In genomic region chr14:37591941-37592287, GRCh38 we compare ENCODE assay signal across 13 cellular contexts. TPM values are rescaled to one million over a fixed set of nuclear protein-coding genes. Genes with fewer than 3 reads are reported as not detected.
DNase-seq lines count a peak whose midpoint lies in the region; ATAC-seq, FAIRE-seq and TF ChIP-seq lines count a peak whose summit lies in the region.
"Had no signal": no experiment of that assay in that cellular context is flagged by ENCODE, and none has a peak within 500 bp of the region (broad histone marks: within the 10 kb centered on the region; RNA-seq: fewer than 3 reads in every experiment).

No MANE protein-coding gene starts in this region.

- peaks cover 37% of the 10 kb centered on the region for H3K4me1 Mint-ChIP-seq in mesothelial cell of epicardium
- peaks cover 4% of the 10 kb centered on the region for H3K4me1 Mint-ChIP-seq in T-helper 2 cell treated with Interferon-gamma antibody and Interleukin-4, amounts not matched to agents 5 μg/mL and 100 μg/mL, for 36 hours (ENCODE audit: low read depth)

- no peak for TF ChIP-seq CTCF in bronchial epithelial cell (IDR thresholded peaks at IDR 0.05; ENCODE audit: insufficient read depth, low read length, severe bottlenecking)
- TF ChIP-seq CTCF in mesothelial cell of epicardium (IDR thresholded peaks at IDR 0.05; ENCODE audit: unreplicated experiment), result no peak
- TF ChIP-seq CTCF in spleen (IDR thresholded peaks at IDR 0.05 in 8 of 11, conservative IDR thresholded peaks at IDR 0.05 in 3 of 11), result no peak

- peaks cover 89% of the 10 kb centered on the region for H3K27me3 Mint-ChIP-seq in mesothelial cell of epicardium (ENCODE audit: low read depth)
- H3K27me3 Mint-ChIP-seq in T-helper 2 cell treated with Interferon-gamma antibody and Interleukin-4, amounts not matched to agents 5 μg/mL and 100 μg/mL, for 36 hours (ENCODE audit: low read depth), result peaks cover 75% of the 10 kb centered on the region

- H3K4me3 ChIP-seq in bronchial epithelial cell (ENCODE audit: low read depth, low read length), result peak overlapping the region; percentile 49
- H3K4me3 ChIP-seq in spleen, result peak overlapping the region in 2 of 8 donors; percentile 3 to 14
- H3K4me3 ChIP-seq: BLaER1 treated with 17β-estradiol and CSF1 and Interleukin-3, amounts not matched to agents 10 nM and 100 nM; dorsolateral prefrontal cortex; pancreas; SK-N-MC; tibial artery had no signal

- peaks cover 14% of the 10 kb centered on the region for H3K36me3 Mint-ChIP-seq in mesothelial cell of epicardium
- H3K36me3 Mint-ChIP-seq in T-helper 2 cell treated with Interferon-gamma antibody and Interleukin-4, amounts not matched to agents 5 μg/mL and 100 μg/mL, for 36 hours (ENCODE audit: low read depth), result no peaks in the 10 kb centered on the region

- no peak overlapping the region for H3K27ac ChIP-seq in spleen
- H3K27ac ChIP-seq: BLaER1 treated with 17β-estradiol and CSF1 and Interleukin-3, amounts not matched to agents 10 nM and 100 nM; dorsolateral prefrontal cortex; pancreas; SK-N-MC; tibial artery had no signal

- no peak for FAIRE-seq in bronchial epithelial cell (lab: Jason Lieb, UNC)
- FAIRE-seq: pancreas had no signal

- H3K4me1 ChIP-seq in spleen, result peaks cover 9 to 42% (median 24%) of the 10 kb centered on the region in 6 donors
- H3K4me1 ChIP-seq: BLaER1 treated with 17β-estradiol and CSF1 and Interleukin-3, amounts not matched to agents 10 nM and 100 nM had no signal

- DNase-seq in left cardiac atrium, result peak; percentile 12
- no peak for DNase-seq in cardiac septum (ENCODE audit: low spot score)
- peak; percentile 39 for DNase-seq in bronchial epithelial cell (ENCODE audit: low read depth)
- DNase-seq in mesothelial cell of epicardium (ENCODE audit: low spot score in 2 of 2, unreplicated experiment in 2 of 2), result no peak
- DNase-seq in spleen, result no peak
- no peak for DNase-seq in islet precursor cell
- DNase-seq in T-helper 2 cell treated with Interferon-gamma antibody and Interleukin-4, amounts not matched to agents 5 μg/mL and 100 μg/mL, for 36 hours (ENCODE audit: low spot score), result no peak
- DNase-seq: dorsolateral prefrontal cortex, tibial artery had no signal

- no peak for TF ChIP-seq POLR2A in spleen (IDR thresholded peaks at IDR 0.05)

- intact Hi-C loops in left cardiac atrium (cut with DNase I) (loop anchor here in 1 of 2 donors (10.0 kb wide), 1 partner anchor 347 kb away; no protein-coding TSS in a partner anchor), cardiac septum (cut with DNase I) (loop anchor here (5.0 kb wide), 1 partner anchor 345 kb away; no protein-coding TSS in a partner anchor), spleen (cut with DNase I; ENCODE audit: low total_unique reads) (no loop called here)

- H3K4me3 Mint-ChIP-seq in mesothelial cell of epicardium, result peak overlapping the region; percentile 53
- H3K4me3 Mint-ChIP-seq in T-helper 2 cell treated with Interferon-gamma antibody and Interleukin-4, amounts not matched to agents 5 μg/mL and 100 μg/mL, for 36 hours, result no peak overlapping the region

- H3K27ac Mint-ChIP-seq in mesothelial cell of epicardium, result no peak overlapping the region
- H3K27ac Mint-ChIP-seq in T-helper 2 cell treated with Interferon-gamma antibody and Interleukin-4, amounts not matched to agents 5 μg/mL and 100 μg/mL, for 36 hours, result no peak overlapping the region

- WGBS in spleen, 5 donors, result 7 to 9% (median 7%) methylated on average over 15 to 31 of the region's 31 CpGs

- no peaks in the 10 kb centered on the region for H3K9me3 Mint-ChIP-seq in mesothelial cell of epicardium
- peaks cover 2% of the 10 kb centered on the region for H3K9me3 Mint-ChIP-seq in T-helper 2 cell treated with Interferon-gamma antibody and Interleukin-4, amounts not matched to agents 5 μg/mL and 100 μg/mL, for 36 hours

- no peaks in the 10 kb centered on the region for H3K36me3 ChIP-seq in bronchial epithelial cell (ENCODE audit: control insufficient read depth, insufficient read depth, low read length)
- H3K36me3 ChIP-seq in spleen, result no peaks in the 10 kb centered on the region
- H3K36me3 ChIP-seq: BLaER1 treated with 17β-estradiol and CSF1 and Interleukin-3, amounts not matched to agents 10 nM and 100 nM; pancreas; tibial artery had no signal

- ATAC-seq in left cardiac atrium (no peak), GM21360 (IDR thresholded peaks at IDR 0.05; ENCODE audit: unreplicated experiment) (no peak)
- ATAC-seq: pancreas had no signal

- H3K9me3 ChIP-seq in spleen, result peaks cover 0 to 24% (median 0%) of the 10 kb centered on the region in 8 donors
- H3K9me3 ChIP-seq: tibial artery had no signal

- no peaks in the 10 kb centered on the region for H3K27me3 ChIP-seq in bronchial epithelial cell (ENCODE audit: control insufficient read depth, insufficient read depth, low read length)
- H3K27me3 ChIP-seq in spleen (replicated peaks in 1 of 7), result peaks cover 22 to 100% (median 94%) of the 10 kb centered on the region in 7 donors
- H3K27me3 ChIP-seq: BLaER1 treated with 17β-estradiol and CSF1 and Interleukin-3, amounts not matched to agents 10 nM and 100 nM had no signal

RNA-seq across cellular contexts. Expression of gene FOXA1, which starts 3.1 kb away (rescaled TPM):
- total RNA-seq in left cardiac atrium (not detected), cardiac septum (not detected), bronchial epithelial cell (4.9 and 5.3 TPM in 2 replicates), mesothelial cell of epicardium (19.3 to 21.8 TPM (median 19.7 TPM) in 3 replicates), spleen (not detected)
- not detected for polyA plus RNA-seq in spleen
- total RNA-seq: dorsolateral prefrontal cortex had no signal

RNA-seq across cellular contexts. Expression of gene TTC6, which starts 3.5 kb away (rescaled TPM):
- not detected for total RNA-seq in left cardiac atrium
- 0.13 TPM for total RNA-seq in cardiac septum
- total RNA-seq in bronchial epithelial cell, result 0.53 and 1.2 TPM in 2 replicates
- total RNA-seq in mesothelial cell of epicardium, result 2.7 to 3.5 TPM (median 2.8 TPM) in 3 replicates
- not detected for total RNA-seq in spleen
- polyA plus RNA-seq in spleen, result not detected

Comparison
In these comparisons a context has a peak if more than half of its experiments do, and no peak if none do; other contexts are left out.
1. DNase-seq: peak in left cardiac atrium (single experiment) and bronchial epithelial cell (single experiment); none in cardiac septum (single experiment), mesothelial cell of epicardium (0 of 2), spleen (single experiment), islet precursor cell (single experiment) and T-helper 2 cell treated with Interferon-gamma antibody and Interleukin-4, amounts not matched to agents 5 μg/mL and 100 μg/mL, for 36 hours (single experiment).